21 cellular contexts compared by ENCODE assay signal in the genomic region with DNA sequence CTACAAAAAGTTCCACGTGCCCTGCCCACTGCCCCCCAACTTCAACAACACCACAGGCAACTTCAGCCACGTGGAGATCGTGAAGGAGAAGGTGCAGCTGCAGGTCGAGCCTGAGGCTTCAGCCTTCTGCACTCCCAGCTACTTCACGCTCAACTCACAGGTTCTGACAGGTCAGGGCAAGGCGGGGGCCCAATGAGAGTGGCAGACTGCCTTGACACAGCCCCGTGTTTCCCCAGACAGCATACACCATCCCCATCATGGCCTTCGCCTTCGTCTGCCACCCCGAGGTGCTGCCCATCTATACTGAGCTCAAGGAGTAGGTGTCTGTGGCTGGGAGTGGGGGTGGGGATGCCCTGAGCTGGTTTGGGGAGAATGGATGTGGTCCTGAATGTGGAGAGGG. TPM values are rescaled to one million over a fixed set of nuclear protein-coding genes. Genes with fewer than 3 reads are reported as not detected.
DNase-seq lines count a peak whose midpoint lies in the region; ATAC-seq, FAIRE-seq and TF ChIP-seq lines count a peak whose summit lies in the region.
"Had no signal": no experiment of that assay in that cellular context is flagged by ENCODE, and none has a peak within 500 bp of the region (broad histone marks: within the 10 kb centered on the region; RNA-seq: fewer than 3 reads in every experiment).

No MANE protein-coding gene starts in this region.

- ATAC-seq in foreskin keratinocyte (peak; percentile 75), mucosa of descending colon (no peak)
- ATAC-seq: A549 had no signal

- no peak overlapping the region for H3K14ac ChIP-seq in neuronal stem cell (ENCODE audit: low read length)

- H3K79me1 ChIP-seq in neuronal stem cell (ENCODE audit: low read depth, low read length), result no peaks in the 10 kb centered on the region

- peak overlapping the region; percentile 46 for H3K18ac ChIP-seq in neuronal stem cell (ENCODE audit: low read length)

- no peak overlapping the region for H3K4me3 Mint-ChIP-seq in activated naive CD4-positive, alpha-beta T cell treated with anti-CD3 and anti-CD28 coated beads, Interleukin-2, amount 10 ng/mL, durations not matched to agents 7 days and 5 days
- H3K4me3 Mint-ChIP-seq: CD14-positive monocyte; CD4-positive, alpha-beta memory T cell; H9 had no signal

- no peak overlapping the region for H2BK120ac ChIP-seq in neuronal stem cell (ENCODE audit: low read depth, low read length)

- FAIRE-seq in bronchial epithelial cell (lab: Jason Lieb, UNC), result peak; percentile 87
- FAIRE-seq: A549 had no signal

- no peak overlapping the region for H3K4me3 ChIP-seq in bronchial epithelial cell (ENCODE audit: low read depth, low read length)
- H3K4me3 ChIP-seq in neuronal stem cell (ENCODE audit: low read length in 2 of 2), result peak overlapping the region in 1 of 2 donors; percentile 18
- H3K4me3 ChIP-seq in mucosa of descending colon, result no peak overlapping the region
- H3K4me3 ChIP-seq: A549, BLaER1 had no signal

- TF ChIP-seq CTCF in bronchial epithelial cell (IDR thresholded peaks at IDR 0.05; ENCODE audit: insufficient read depth, low read length, severe bottlenecking) (no peak), foreskin keratinocyte (conservative IDR thresholded peaks at IDR 0.05) (no peak), mucosa of descending colon (IDR thresholded peaks at IDR 0.05) (no peak)

- no peak overlapping the region for H2AFZ ChIP-seq in neuronal stem cell (ENCODE audit: low read length)

- H4K91ac ChIP-seq in neuronal stem cell (ENCODE audit: low read depth, low read length, poor library complexity), result no peak overlapping the region

- WGBS in neuronal stem cell (ENCODE audit: extremely low coverage in 2 of 2, insufficient read length in 2 of 2, insufficient replicate concordance in 1 of 2), 2 donors, result no CpG with 5 or more reads among the region's 10 CpGs

- H3K27me3 ChIP-seq in bronchial epithelial cell (ENCODE audit: control insufficient read depth, insufficient read depth, low read length) (no peaks in the 10 kb centered on the region), foreskin keratinocyte (peaks cover 2% of the 10 kb centered on the region), neuronal stem cell (ENCODE audit: control insufficient read depth in 3 of 3, insufficient read depth in 3 of 3, low read depth in 1 of 3, low read length in 3 of 3) (peaks cover 0 to 42% (median 0%) of the 10 kb centered on the region in 3 experiments)
- H3K27me3 ChIP-seq: BLaER1 had no signal

- CTCF ChIA-PET in activated naive CD4-positive, alpha-beta T cell treated with anti-CD3 and anti-CD28 coated beads, Interleukin-2, amount 10 ng/mL, durations not matched to agents 7 days and 5 days (lab: Charles Lee), result interaction anchor here (1.6 to 12.9 kb wide), 2 partner anchors 24 to 29 kb away, joined by 8 to 202 read pairs; a partner anchor contains a TSS

- DNase-seq in HPDE6-E6E7 (ENCODE audit: extremely low spot score), result peak; percentile 45
- DNase-seq in bronchial epithelial cell (ENCODE audit: low read depth), result peak; percentile 56
- peak in 1 of 2 donors; percentile 64 for DNase-seq in foreskin keratinocyte
- no peak for DNase-seq in neuronal stem cell (ENCODE audit: low spot score)
- no peak for DNase-seq in anterior cingulate cortex (lab: John Stamatoyannopoulos, UW)
- DNase-seq in mucosa of descending colon, result no peak
- no peak for DNase-seq in KG1 (lab: John Stamatoyannopoulos, UW)
- no peak for DNase-seq in activated naive CD4-positive, alpha-beta T cell treated with anti-CD3 and anti-CD28 coated beads, Interleukin-2, amount 10 ng/mL, durations not matched to agents 7 days and 5 days
- DNase-seq: CD4-positive, alpha-beta memory T cell; DMS153; DMS79 treated with DMSO at 0.1 percent for 48 hours; GF-D8; GOT3; H9; IMR-90 had no signal

- no peak overlapping the region for H3K27ac Mint-ChIP-seq in activated naive CD4-positive, alpha-beta T cell treated with anti-CD3 and anti-CD28 coated beads, Interleukin-2, amount 10 ng/mL, durations not matched to agents 7 days and 5 days
- H3K27ac Mint-ChIP-seq: CD14-positive monocyte, H9 had no signal

- no peaks in the 10 kb centered on the region for H3K9me3 Mint-ChIP-seq in activated naive CD4-positive, alpha-beta T cell treated with anti-CD3 and anti-CD28 coated beads, Interleukin-2, amount 10 ng/mL, durations not matched to agents 7 days and 5 days
- H3K9me3 Mint-ChIP-seq: CD14-positive monocyte; CD4-positive, alpha-beta memory T cell; H9 had no signal

- H2AK5ac ChIP-seq in neuronal stem cell (ENCODE audit: low read depth, low read length), result no peak overlapping the region

- no peak overlapping the region for H3K23ac ChIP-seq in neuronal stem cell (ENCODE audit: low read depth, low read length, poor library complexity)

- no peak overlapping the region for H2BK15ac ChIP-seq in neuronal stem cell (ENCODE audit: low read length)

- no peak overlapping the region for H3K4ac ChIP-seq in neuronal stem cell (ENCODE audit: low read length)

- H3K9me3 ChIP-seq in neuronal stem cell (replicated peaks in 1 of 2; ENCODE audit: control insufficient read depth in 2 of 2, insufficient read depth in 1 of 2, low read depth in 1 of 2, low read length in 2 of 2) (no peaks in the 10 kb centered on the region), mucosa of descending colon (no peaks in the 10 kb centered on the region)
- H3K9me3 ChIP-seq: A549, BLaER1 had no signal

- H2BK12ac ChIP-seq in neuronal stem cell (ENCODE audit: low read length), result no peak overlapping the region

- no peaks in the 10 kb centered on the region for H3K36me3 Mint-ChIP-seq in activated naive CD4-positive, alpha-beta T cell treated with anti-CD3 and anti-CD28 coated beads, Interleukin-2, amount 10 ng/mL, durations not matched to agents 7 days and 5 days
- H3K36me3 Mint-ChIP-seq: CD14-positive monocyte; CD4-positive, alpha-beta memory T cell had no signal

- H3K4me2 ChIP-seq in neuronal stem cell (ENCODE audit: insufficient read depth, low read length, poor library complexity, severe bottlenecking), result no peak overlapping the region
- H3K4me2 ChIP-seq: A549, BLaER1 had no signal

- H3K4me1 Mint-ChIP-seq in activated naive CD4-positive, alpha-beta T cell treated with anti-CD3 and anti-CD28 coated beads, Interleukin-2, amount 10 ng/mL, durations not matched to agents 7 days and 5 days, result peaks cover 3% of the 10 kb centered on the region
- H3K4me1 Mint-ChIP-seq: CD14-positive monocyte, H9 had no signal

- no peak overlapping the region for H2BK5ac ChIP-seq in neuronal stem cell (ENCODE audit: low read length)

- H3K9ac ChIP-seq in neuronal stem cell (ENCODE audit: low read depth, low read length, poor library complexity), result peak overlapping the region; percentile 57
- H3K9ac ChIP-seq: BLaER1 had no signal

- no peaks in the 10 kb centered on the region for H3K36me3 ChIP-seq in bronchial epithelial cell (ENCODE audit: control insufficient read depth, insufficient read depth, low read length)
- no peaks in the 10 kb centered on the region for H3K36me3 ChIP-seq in neuronal stem cell (replicated peaks in 1 of 2; ENCODE audit: control insufficient read depth in 2 of 2, insufficient read depth in 2 of 2, low read length in 2 of 2)
- no peaks in the 10 kb centered on the region for H3K36me3 ChIP-seq in mucosa of descending colon (ENCODE audit: low read depth)
- H3K36me3 ChIP-seq: BLaER1 had no signal

- intact Hi-C loops in mucosa of descending colon (cut with DNase I, micrococcal nuclease), result no loop called here

- H3K4me1 ChIP-seq in foreskin keratinocyte, result no peaks in the 10 kb centered on the region
- peaks cover 0 to 18% of the 10 kb centered on the region in 2 donors for H3K4me1 ChIP-seq in neuronal stem cell (ENCODE audit: control insufficient read depth in 2 of 2, insufficient read depth in 1 of 2, low read depth in 1 of 2, low read length in 2 of 2)
- no peaks in the 10 kb centered on the region for H3K4me1 ChIP-seq in mucosa of descending colon (ENCODE audit: low read depth)
- H3K4me1 ChIP-seq: A549 had no signal

- H4K8ac ChIP-seq in neuronal stem cell (ENCODE audit: low read depth, low read length), result no peak overlapping the region

- H3K27me3 Mint-ChIP-seq in activated naive CD4-positive, alpha-beta T cell treated with anti-CD3 and anti-CD28 coated beads, Interleukin-2, amount 10 ng/mL, durations not matched to agents 7 days and 5 days, result peaks cover 16% of the 10 kb centered on the region

- H3K27ac ChIP-seq in foreskin keratinocyte, result no peak overlapping the region
- no peak overlapping the region for H3K27ac ChIP-seq in neuronal stem cell (replicated peaks; ENCODE audit: low read length)
- H3K27ac ChIP-seq: 22Rv1, A549, BLaER1 had no signal

RNA-seq across cellular contexts. Expression of a gene that starts 12.6 kb away (rescaled TPM):
- total RNA-seq in bronchial epithelial cell (not detected in 2 replicates), foreskin keratinocyte (not detected in 2 replicates), mucosa of descending colon (under 1 TPM in 2 of 3 donors, not detected in 1; 0.29 to 0.32 TPM)
- 0.09 TPM in 1 of 2 replicates, not detected in the other for polyA plus RNA-seq in foreskin keratinocyte
- 3.5 TPM for polyA plus RNA-seq in neuronal stem cell (2013, experiment 1 of 2)
- 3.2 TPM for polyA plus RNA-seq in neuronal stem cell (2013, experiment 2 of 2)
- total RNA-seq: CD4-positive, alpha-beta memory T cell; HT1080 had no signal
- polyA plus RNA-seq: CD14-positive monocyte; CD4-positive, alpha-beta memory T cell had no signal

RNA-seq across cellular contexts. Expression of a gene that starts 18.3 kb away (rescaled TPM):
- total RNA-seq in bronchial epithelial cell (97.9 and 129 TPM in 2 replicates), foreskin keratinocyte (242 and 258 TPM in 2 replicates), mucosa of descending colon (100 to 1,000 TPM in 1 of 3 donors, 10 to 100 TPM in 2; 47.0 to 190 (median 96.4) TPM)
- polyA plus RNA-seq in foreskin keratinocyte, result 243 and 258 TPM in 2 replicates
- 457 TPM for polyA plus RNA-seq in neuronal stem cell (2013, experiment 1 of 2)
- 458 TPM for polyA plus RNA-seq in neuronal stem cell (2013, experiment 2 of 2)

RNA-seq across cellular contexts. Expression of a gene that starts 26.3 kb away (rescaled TPM):
- total RNA-seq in bronchial epithelial cell (0.26 TPM in 1 of 2 replicates, not detected in the other), foreskin keratinocyte (0.03 TPM in 1 of 2 replicates, not detected in the other), mucosa of descending colon (not detected)
- polyA plus RNA-seq in foreskin keratinocyte, result not detected in 2 replicates
- 0.03 TPM for polyA plus RNA-seq in neuronal stem cell (2013, experiment 1 of 2)
- polyA plus RNA-seq in neuronal stem cell (2013, experiment 2 of 2), result 0.04 TPM
- total RNA-seq: CD4-positive, alpha-beta memory T cell; H9; HT1080; IMR-90 had no signal
- polyA plus RNA-seq: A549; AG04450; CD14-positive monocyte; CD4-positive, alpha-beta memory T cell; IMR-90 had no signal

RNA-seq across cellular contexts. Expression of a gene that starts 51.3 kb away (rescaled TPM):
- total RNA-seq in bronchial epithelial cell, result 2.3 and 7.1 TPM in 2 replicates
- 1.1 and 2.0 TPM in 2 replicates for total RNA-seq in foreskin keratinocyte
- polyA plus RNA-seq in foreskin keratinocyte, result 1.3 and 2.3 TPM in 2 replicates
- polyA plus RNA-seq in neuronal stem cell (2013, experiment 1 of 2), result 5.0 TPM
- polyA plus RNA-seq in neuronal stem cell (2013, experiment 2 of 2), result 5.2 TPM
- 100 to 1,000 TPM in 1 of 3 donors, 10 to 100 TPM in 2; 42.0 to 129 (median 59.2) TPM for total RNA-seq in mucosa of descending colon
- polyA plus RNA-seq: CD14-positive monocyte; CD4-positive, alpha-beta memory T cell had no signal

Comparison
In these comparisons a context has a peak if more than half of its experiments do, and no peak if none do; other contexts are left out.
1. DNase-seq: peak in HPDE6-E6E7 (single experiment) and bronchial epithelial cell (single experiment); none in neuronal stem cell (single experiment), anterior cingulate cortex (0 of 58), mucosa of descending colon (0 of 3), KG1 (single experiment) and activated naive CD4-positive, alpha-beta T cell treated with anti-CD3 and anti-CD28 coated beads, Interleukin-2, amount 10 ng/mL, durations not matched to agents 7 days and 5 days (single experiment).